2 cellular contexts compared by ENCODE assay signal in the genomic region with DNA sequence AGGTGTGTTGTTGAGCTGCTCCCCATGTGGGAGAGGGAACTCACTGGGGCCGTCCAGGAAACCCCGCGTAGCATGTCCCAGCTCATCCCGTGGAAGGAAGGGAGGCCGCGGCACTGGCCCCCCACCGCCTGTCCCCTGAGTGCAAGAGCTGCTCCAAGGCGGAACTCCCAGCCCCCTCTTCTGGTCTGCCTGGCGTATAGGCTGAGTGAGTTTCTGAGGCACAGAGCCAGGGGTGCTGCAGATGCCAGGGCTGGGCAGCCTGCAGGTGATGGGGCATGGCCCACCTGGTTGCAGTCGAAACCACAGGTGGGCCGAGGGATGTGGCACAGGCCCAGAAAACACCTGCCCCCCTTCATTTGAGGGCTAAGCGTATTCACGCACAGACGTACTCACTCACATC.
TF ChIP-seq lines count a peak whose summit lies in the region.

No MANE protein-coding gene starts in this region.

TF ChIP-seq in GM23338, 12 proteins besides CTCF, POLR2A, EP300 and RAD21 (continues in another document):
- no peak for TF ChIP-seq ZNF331 (CRISPR knock-in tag; IDR thresholded peaks at IDR 0.05; ENCODE audit: low read depth)
- no peak for TF ChIP-seq NANOG (IDR thresholded peaks at IDR 0.05; ENCODE audit: borderline replicate concordance)
- no peak for TF ChIP-seq ZNF114 (CRISPR knock-in tag; IDR thresholded peaks at IDR 0.05)
- no peak for TF ChIP-seq STAT1 (IDR thresholded peaks at IDR 0.05; ENCODE audit: unreplicated experiment)
- no peak for TF ChIP-seq EZH2 (IDR thresholded peaks at IDR 0.05; ENCODE audit: low read depth, unreplicated experiment)
- no peak for TF ChIP-seq REST (IDR thresholded peaks at IDR 0.05; ENCODE audit: unreplicated experiment)
- no peak for TF ChIP-seq ZNF462 (CRISPR knock-in tag; IDR thresholded peaks at IDR 0.05)
- no peak for TF ChIP-seq EZH2phosphoT487 (IDR thresholded peaks at IDR 0.05; ENCODE audit: unreplicated experiment)
- TF ChIP-seq POLR2AphosphoS5 (IDR thresholded peaks at IDR 0.05; ENCODE audit: low read depth) = no peak
- TF ChIP-seq CREB1 (CRISPR knock-in tag; IDR thresholded peaks at IDR 0.05; ENCODE audit: low read depth) = no peak
- TF ChIP-seq JUNB (IDR thresholded peaks at IDR 0.05; ENCODE audit: unreplicated experiment) = no peak

TF ChIP-seq in H1, 55 proteins besides CTCF, POLR2A, EP300 and RAD21:
- no peak for TF ChIP-seq KDM4A (IDR thresholded peaks at IDR 0.05; ENCODE audit: low read depth, low read length, severe bottlenecking)
